In the genomic region with DNA sequence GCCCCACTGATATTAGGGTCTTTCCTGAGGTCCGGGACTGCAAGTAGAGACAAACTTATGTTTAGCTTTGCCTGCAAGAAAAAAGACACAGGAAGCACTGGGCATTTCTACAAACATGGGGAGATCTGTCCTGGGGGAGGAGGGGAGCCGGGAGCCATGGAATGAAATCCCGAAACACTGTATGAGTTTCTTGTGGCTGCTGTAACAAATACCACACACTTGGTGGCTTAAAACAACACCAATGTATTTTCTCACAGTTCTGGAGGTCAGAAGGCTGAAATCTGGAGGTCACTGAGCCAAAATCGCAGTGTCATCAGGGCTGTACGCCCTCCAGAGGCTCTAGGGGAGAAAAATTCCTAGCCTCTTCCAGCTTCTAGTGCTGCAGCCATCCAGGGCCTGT, we compare ENCODE assay signal across 8 cellular contexts.
"Had no signal": no experiment of that assay in that cellular context is flagged by ENCODE, and none has a peak within 500 bp of the region (broad histone marks: within the 10 kb centered on the region; RNA-seq: fewer than 3 reads in every experiment).

No MANE protein-coding gene starts in this region.

- FAIRE-seq: H1, H54 had no signal

- H2AFZ ChIP-seq: GM23338 had no signal

- H3K27ac ChIP-seq: HL-60 had no signal

- DNase-seq: H9, HCEC 1CT, IMR-90, KBM-7 had no signal

- H3K4me2 ChIP-seq: GM23338 had no signal

- ATAC-seq: GM23338 had no signal

- H3K4me3 ChIP-seq: GM23338 had no signal
